22 cellular contexts compared by ENCODE assay signal in genomic region chr2:240554767-240555493, GRCh38.
"Had no signal": no experiment of that assay in that cellular context is flagged by ENCODE, and none has a peak within 500 bp of the region (broad histone marks: within the 10 kb centered on the region; RNA-seq: fewer than 3 reads in every experiment).

No MANE protein-coding gene starts in this region.

- DNase-seq: activated CD4-positive, alpha-beta memory T cell treated with anti-CD3 and anti-CD28 coated beads for 36 hours; activated CD4-positive, alpha-beta T cell treated with anti-CD3 and anti-CD28 coated beads for 1 hour; activated gamma-delta T cell; activated naive CD4-positive, alpha-beta T cell treated with anti-CD3 and anti-CD28 coated beads, Interleukin-2, amount 50 U/mL, for 16 hours; activated naive CD8-positive, alpha-beta T cell treated with anti-CD3 and anti-CD28 coated beads, Interleukin-2, amount 50 U/mL, for 24 hours; activated T-cell treated with anti-CD3 and anti-CD28 coated beads, Interleukin-2, amount 50 U/mL, for 48 hours; cerebellar nuclear complex; nephron progenitor cell; nucleus accumbens; sigmoid colon; stimulated activated CD4-positive, alpha-beta T cell treated with anti-CD3 and anti-CD28 coated beads, Interleukin-2, amount 100 ng/mL, for 48 hours; stimulated activated naive CD8-positive, alpha-beta T cell treated with anti-CD3 and anti-CD28 coated beads, Interleukin-15, Interleukin-2, amounts not matched to agents 100 U/mL and 50 U/mL, for 24 hours; upper lobe of right lung; WERI-Rb-1 had no signal

- H3K4me3 ChIP-seq: coronary artery, gastroesophageal sphincter, heart left ventricle, sigmoid colon, smooth muscle cell, upper lobe of right lung had no signal

- ATAC-seq: activated naive CD8-positive, alpha-beta T cell treated with anti-CD3 and anti-CD28 coated beads, Interleukin-2, amount 50 U/mL, for 24 hours; gastroesophageal sphincter; heart left ventricle; stimulated activated naive CD8-positive, alpha-beta T cell treated with anti-CD3 and anti-CD28 coated beads, Interleukin-15, Interleukin-2, amounts not matched to agents 100 U/mL and 50 U/mL, for 24 hours; T-cell; upper lobe of right lung had no signal

- H3K27ac ChIP-seq: coronary artery, epithelial cell of prostate, gastroesophageal sphincter, heart left ventricle, sigmoid colon, upper lobe of right lung, WERI-Rb-1 had no signal

- H3K9me3 Mint-ChIP-seq: memory B cell, T-cell had no signal

- H3K27ac Mint-ChIP-seq: activated CD4-positive, alpha-beta memory T cell treated with anti-CD3 and anti-CD28 coated beads for 36 hours; activated naive CD8-positive, alpha-beta T cell treated with anti-CD3 and anti-CD28 coated beads, Interleukin-2, amount 50 U/mL, for 24 hours; memory B cell; nephron progenitor cell; T-cell; T-helper 2 cell treated with Interferon-gamma antibody and Interleukin-4, amounts not matched to agents 5 μg/mL and 100 μg/mL, for 36 hours had no signal

- H3K4me2 ChIP-seq: smooth muscle cell had no signal

- H3K27me3 Mint-ChIP-seq: activated CD4-positive, alpha-beta memory T cell treated with anti-CD3 and anti-CD28 coated beads for 36 hours; activated naive CD8-positive, alpha-beta T cell treated with anti-CD3 and anti-CD28 coated beads, Interleukin-2, amount 50 U/mL, for 24 hours; memory B cell; T-cell had no signal

- H3K4me3 Mint-ChIP-seq: activated CD4-positive, alpha-beta memory T cell treated with anti-CD3 and anti-CD28 coated beads for 36 hours; activated naive CD8-positive, alpha-beta T cell treated with anti-CD3 and anti-CD28 coated beads, Interleukin-2, amount 50 U/mL, for 24 hours; memory B cell; nephron progenitor cell; T-cell; T-helper 2 cell treated with Interferon-gamma antibody and Interleukin-4, amounts not matched to agents 5 μg/mL and 100 μg/mL, for 36 hours had no signal

- H3K27me3 ChIP-seq: upper lobe of right lung had no signal
